8 cellular contexts compared by ENCODE assay signal in the genomic region with DNA sequence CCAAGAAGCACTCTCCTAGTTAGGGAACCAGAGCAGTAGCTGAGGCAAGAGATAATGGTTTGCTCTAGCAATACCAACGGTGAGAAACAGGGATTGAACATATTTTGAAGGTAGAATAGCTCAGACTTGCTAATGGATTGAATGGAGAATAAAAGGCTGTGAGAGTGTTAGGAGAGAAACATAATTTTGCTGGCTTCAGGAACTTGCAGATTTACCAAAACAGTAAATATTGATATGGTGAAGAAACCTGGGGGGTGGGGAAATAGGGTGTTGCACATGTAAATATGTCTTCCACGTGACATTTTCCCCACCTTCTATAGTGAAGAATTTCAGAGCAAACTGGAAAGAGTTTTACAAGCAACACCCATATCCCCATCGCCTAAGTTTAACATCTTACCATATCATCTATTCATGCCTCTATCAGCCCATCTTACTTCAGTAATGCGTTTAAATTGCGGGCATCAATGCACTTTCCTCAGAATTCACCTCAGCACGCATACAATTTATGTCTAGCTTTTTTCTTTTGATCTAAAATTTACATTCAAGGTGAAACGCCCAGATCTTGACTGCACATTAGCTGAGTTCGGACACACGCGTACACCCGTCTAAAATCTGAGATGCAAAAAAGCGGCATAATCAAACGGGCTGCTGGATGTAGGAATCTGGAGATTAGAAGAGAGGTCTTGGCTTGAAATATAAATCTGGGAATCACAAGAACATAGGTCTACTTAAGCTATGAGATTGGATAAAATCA. TPM values are rescaled to one million over a fixed set of nuclear protein-coding genes. Genes with fewer than 3 reads are reported as not detected.
DNase-seq lines count a peak whose midpoint lies in the region; ATAC-seq and TF ChIP-seq lines count a peak whose summit lies in the region.

No MANE protein-coding gene starts in this region.

- H3K36me3 Mint-ChIP-seq in naive B cell, result peaks cover 0 to 5% of the 10 kb centered on the region in 2 donors

- ATAC-seq in naive B cell (ENCODE audit: low read depth in 2 of 2), result no peak
- no peak for ATAC-seq in activated CD4-positive, CD25-positive, alpha-beta regulatory T cell treated with anti-CD3 and anti-CD28 coated beads, Interleukin-2, amount 50 U/mL, for 24 hours

- no peaks in the 10 kb centered on the region for H3K9me3 Mint-ChIP-seq in naive B cell

- DNase-seq in AG09309 (ENCODE audit: low read depth), result no peak
- no peak for DNase-seq in cardiac fibroblast (ENCODE audit: low read depth in 2 of 2)
- no peak for DNase-seq in naive B cell
- no peak for DNase-seq in iPS-NIHi7 (ENCODE audit: extremely low spot score)
- DNase-seq in SW480 (ENCODE audit: low spot score), result no peak
- DNase-seq in activated CD8-positive, alpha-beta memory T cell treated with anti-CD3 and anti-CD28 coated beads for 24 hours, result no peak

- no peaks in the 10 kb centered on the region for H3K27me3 Mint-ChIP-seq in naive B cell

- H3K27ac ChIP-seq in HUES48 (ENCODE audit: low read depth, low read length), result peak overlapping the region; percentile 91

- no peak for TF ChIP-seq CTCF in AG09309 (IDR thresholded peaks at IDR 0.05; ENCODE audit: control insufficient read depth, insufficient read depth, low read depth, low read length, missing control alignments)
- TF ChIP-seq CTCF in cardiac fibroblast (IDR thresholded peaks at IDR 0.05; ENCODE audit: low read depth, low read length), result no peak

- peak overlapping the region; percentile 87 to 99 (median 94) for H3K27ac Mint-ChIP-seq in naive B cell

- peak overlapping the region; percentile 84 to 91 (median 90) for H3K4me3 Mint-ChIP-seq in naive B cell

- H3K4me3 ChIP-seq in AG09309 (ENCODE audit: control insufficient read depth, low read depth, low read length) (peak overlapping the region; percentile 92), HUES48 (ENCODE audit: low read depth, low read length) (peak overlapping the region; percentile 86), cardiac fibroblast (replicated peaks in 1 of 2; ENCODE audit: low read depth in 2 of 2, low read length in 2 of 2) (peak overlapping the region; percentile 74 to 79)

- H3K36me3 ChIP-seq in HUES48 (ENCODE audit: control insufficient read depth, insufficient read depth, low read length), result no peaks in the 10 kb centered on the region

- no peaks in the 10 kb centered on the region for H3K9me3 ChIP-seq in HUES48 (ENCODE audit: control insufficient read depth, insufficient read depth, low read length)

- H3K27me3 ChIP-seq in HUES48 (ENCODE audit: control insufficient read depth, insufficient read depth, low read length), result no peaks in the 10 kb centered on the region

- H3K9ac ChIP-seq in HUES48 (ENCODE audit: low read depth, low read length), result peak overlapping the region; percentile 62

- H3K4me1 ChIP-seq in HUES48 (ENCODE audit: control insufficient read depth, insufficient read depth, low read length), result peaks cover 19% of the 10 kb centered on the region

- H3K4me1 Mint-ChIP-seq in naive B cell, result peaks cover 25 to 37% (median 27%) of the 10 kb centered on the region in 3 donors

RNA-seq across cellular contexts. Expression of a gene that starts 0.9 kb away (rescaled TPM):
- 10 to 100 TPM; 14.1 to 55.0 (median 39.2) TPM for polyA plus RNA-seq in naive B cell (ENCODE audit: low read depth in 6 of 6)

RNA-seq across cellular contexts. Expression of a gene that starts 27.3 kb away (rescaled TPM):
- 1,000 to 10,000 TPM; 5,343 to 7,068 (median 5,837) TPM for polyA plus RNA-seq in naive B cell (ENCODE audit: low read depth in 6 of 6)

RNA-seq across cellular contexts. Expression of a gene that starts 27.4 kb away (rescaled TPM):
- 1 to 10 TPM; 5.2 to 7.9 (median 6.2) TPM for polyA plus RNA-seq in naive B cell (ENCODE audit: low read depth in 6 of 6)
